In the genomic region with DNA sequence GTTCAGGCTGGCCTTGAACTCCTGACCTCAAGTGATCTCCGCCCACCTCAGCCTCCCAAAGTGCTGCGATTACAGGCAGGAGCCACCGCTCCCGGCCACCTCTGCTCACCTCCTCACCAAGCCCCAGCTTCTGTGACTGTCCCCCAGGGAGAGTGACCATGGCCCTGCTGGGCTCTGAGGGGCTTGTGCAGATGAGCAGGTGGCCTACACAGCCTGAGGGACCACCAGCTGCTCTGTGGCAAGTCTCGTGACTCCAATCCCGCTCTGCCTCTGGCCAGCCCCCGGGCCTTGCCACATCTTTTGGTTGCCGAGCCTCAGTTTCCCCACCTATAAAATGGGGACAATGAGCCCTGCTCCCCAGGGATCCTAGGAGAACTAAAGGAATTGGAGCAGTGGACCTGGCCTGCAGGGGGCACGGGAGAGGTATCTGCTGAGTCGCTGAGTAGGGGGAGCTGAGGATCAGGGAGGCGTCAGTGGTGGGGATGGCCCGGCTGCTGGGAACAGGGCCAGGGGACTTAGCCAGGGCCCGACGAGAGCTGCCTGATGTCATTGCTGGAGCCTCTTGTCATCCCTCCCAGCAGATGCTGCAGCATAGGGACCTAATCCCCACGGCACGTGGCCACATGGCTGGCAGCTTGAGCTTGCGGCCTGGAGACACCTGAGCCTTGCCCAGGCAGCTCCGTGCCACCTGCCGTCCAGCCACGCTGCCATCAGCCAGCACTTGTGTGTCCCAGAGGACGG, we compare ENCODE assay signal across 9 cellular contexts.
DNase-seq lines count a peak whose midpoint lies in the region; ATAC-seq, FAIRE-seq and TF ChIP-seq lines count a peak whose summit lies in the region.
"Had no signal": no experiment of that assay in that cellular context is flagged by ENCODE, and none has a peak within 500 bp of the region (broad histone marks: within the 10 kb centered on the region; RNA-seq: fewer than 3 reads in every experiment).

No MANE protein-coding gene starts in this region.

- H3K4me1 ChIP-seq in esophagus squamous epithelium (peaks cover 23 to 64% (median 25%) of the 10 kb centered on the region in 3 donors), psoas muscle (peaks cover 24% of the 10 kb centered on the region)

- no peak for FAIRE-seq in D721Med (lab: Jason Lieb, UNC)

- H3K4me3 ChIP-seq in esophagus squamous epithelium (no peak overlapping the region), psoas muscle (no peak overlapping the region)
- H3K4me3 ChIP-seq: PC-9 had no signal

- DNase-seq in D721Med (ENCODE audit: insufficient read length, low spot score) = peak; percentile 94
- peak; percentile 91 for DNase-seq in NCI-H2196 (lab: John Stamatoyannopoulos, UW; ENCODE audit: unreplicated experiment)
- DNase-seq in esophagus squamous epithelium (lab: John Stamatoyannopoulos, UW) = no peak
- DNase-seq in psoas muscle = peak; percentile 74 to 90
- DNase-seq in cortex of kidney (lab: John Stamatoyannopoulos, UW) = no peak
- no peak for DNase-seq in Calu3
- no peak for DNase-seq in Kasumi-1 (lab: John Stamatoyannopoulos, UW)
- no peak for DNase-seq in activated CD8-positive, alpha-beta memory T cell treated with anti-CD3 and anti-CD28 coated beads for 24 hours

- no peaks in the 10 kb centered on the region for H3K9me3 ChIP-seq in esophagus squamous epithelium
- no peaks in the 10 kb centered on the region for H3K9me3 ChIP-seq in psoas muscle

- H3K36me3 ChIP-seq in esophagus squamous epithelium = no peaks in the 10 kb centered on the region
- no peaks in the 10 kb centered on the region for H3K36me3 ChIP-seq in psoas muscle (ENCODE audit: insufficient read depth in 1 of 2, low read depth in 1 of 2)

- BruUV-seq in Calu3 (replicated peaks; lab: Mats Ljungman, UMichigan) = no TSS peak

- no peak overlapping the region for H3K4me3 Mint-ChIP-seq in Calu3 (ENCODE audit: low read depth, unreplicated experiment)

- CTCF ChIA-PET in Calu3 (lab: Charles Lee) = no interaction called here

- 69 to 78% methylated on average over 8 to 10 of the region's 21 CpGs for WGBS in esophagus squamous epithelium, 2 donors
- WGBS in psoas muscle, 3 donors = 38 to 41% (median 39%) methylated on average over 19 to 21 of the region's 21 CpGs

- peak overlapping the region; percentile 65 to 88 (median 79) for H3K27ac ChIP-seq in esophagus squamous epithelium
- peak overlapping the region; percentile 58 for H3K27ac ChIP-seq in psoas muscle
- H3K27ac ChIP-seq: PC-9 had no signal

- no peak overlapping the region for H3K27ac Mint-ChIP-seq in Calu3 (ENCODE audit: unreplicated experiment)

- no peaks in the 10 kb centered on the region for H3K27me3 Mint-ChIP-seq in Calu3 (ENCODE audit: unreplicated experiment)

- peak; percentile 73 to 92 (median 86) for ATAC-seq in psoas muscle

- no peak for TF ChIP-seq POLR2A in esophagus squamous epithelium (IDR thresholded peaks at IDR 0.05)

- intact Hi-C loops in esophagus squamous epithelium (cut with DNase I) (no loop called here), psoas muscle (cut with DNase I) (no loop called here), Calu3 (cut with micrococcal nuclease; ENCODE audit: unreplicated experiment) (no loop called here)

- no peaks in the 10 kb centered on the region for H3K9me3 Mint-ChIP-seq in Calu3 (ENCODE audit: low read depth, unreplicated experiment)

- TF ChIP-seq CTCF in D721Med (IDR thresholded peaks at IDR 0.05; ENCODE audit: insufficient read depth, missing control alignments) (peak; percentile 55), esophagus squamous epithelium (IDR thresholded peaks at IDR 0.05) (no peak), psoas muscle (IDR thresholded peaks at IDR 0.05) (no peak), Calu3 (IDR thresholded peaks at IDR 0.05; ENCODE audit: unreplicated experiment) (no peak)

- peaks cover 18% of the 10 kb centered on the region for H3K4me1 Mint-ChIP-seq in Calu3 (ENCODE audit: low read depth, unreplicated experiment)

- H3K36me3 Mint-ChIP-seq in Calu3 (ENCODE audit: insufficient read depth, unreplicated experiment) = peaks cover 14% of the 10 kb centered on the region

- H3K27me3 ChIP-seq in esophagus squamous epithelium (no peaks in the 10 kb centered on the region), psoas muscle (ENCODE audit: insufficient read depth in 3 of 3, low read length in 2 of 3) (no peaks in the 10 kb centered on the region)

Comparison
In these comparisons a context has a peak if more than half of its experiments do, and no peak if none do; other contexts are left out.
1. DNase-seq: peak in D721Med (single experiment), NCI-H2196 (single experiment) and psoas muscle (2 of 2); none in esophagus squamous epithelium (single experiment), cortex of kidney (single experiment), Calu3 (single experiment), Kasumi-1 (0 of 2) and activated CD8-positive, alpha-beta memory T cell treated with anti-CD3 and anti-CD28 coated beads for 24 hours (single experiment).